8 cellular contexts compared by ENCODE assay signal in the genomic region with DNA sequence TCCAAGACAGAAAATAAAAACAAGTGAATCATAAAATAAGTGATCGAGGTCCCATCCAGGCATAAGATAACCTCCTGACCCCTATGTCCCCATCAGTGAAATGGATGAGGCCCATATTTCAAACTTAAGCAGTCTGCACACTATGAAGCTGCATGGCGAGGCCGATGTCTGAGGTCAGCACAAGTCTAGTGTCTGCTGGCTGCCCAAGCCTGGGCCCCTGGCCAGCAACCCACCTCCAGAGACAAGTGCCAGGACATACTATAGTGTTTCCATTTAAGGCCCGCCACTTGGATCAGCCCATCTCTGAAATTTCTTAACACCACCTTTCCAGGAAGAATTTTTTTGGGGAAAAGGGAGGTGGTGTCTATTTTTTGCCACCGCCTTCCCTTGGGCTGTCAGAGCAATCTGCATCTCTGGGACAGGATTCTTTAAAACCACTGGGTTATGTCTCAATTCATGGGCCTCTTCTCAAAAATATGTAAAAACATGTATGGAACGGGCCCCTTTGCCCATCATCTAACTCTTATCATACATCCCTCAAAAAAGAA. TPM values are rescaled to one million over a fixed set of nuclear protein-coding genes. Genes with fewer than 3 reads are reported as not detected.
DNase-seq lines count a peak whose midpoint lies in the region; ATAC-seq and TF ChIP-seq lines count a peak whose summit lies in the region.

No MANE protein-coding gene starts in this region.

- peaks cover 69% of the 10 kb centered on the region for H3K4me1 Mint-ChIP-seq in activated T-helper 2 cell treated with anti-CD3 and anti-CD28 coated beads, Interferon-gamma antibody, Interleukin-2, Interleukin-4, amounts not matched to agents 10 μg/mL and 5 μg/mL and 100 μg/mL, durations not matched to agents 14 hours and 24 hours and 36 hours (ENCODE audit: low read depth)

- ATAC-seq in heart left ventricle, result peak in 1 of 4 donors; percentile 28
- no peak for ATAC-seq in GM21619 (IDR thresholded peaks at IDR 0.05; ENCODE audit: unreplicated experiment)

- H3K9me3 Mint-ChIP-seq in activated T-helper 2 cell treated with anti-CD3 and anti-CD28 coated beads, Interferon-gamma antibody, Interleukin-2, Interleukin-4, amounts not matched to agents 10 μg/mL and 5 μg/mL and 100 μg/mL, durations not matched to agents 14 hours and 24 hours and 36 hours, result no peaks in the 10 kb centered on the region

- peak overlapping the region; percentile 71 to 100 (median 94) for H3K27ac ChIP-seq in heart left ventricle

- TF ChIP-seq CTCF in heart left ventricle (IDR thresholded peaks at IDR 0.05) (no peak), retinal pigment epithelial cell (conservative IDR thresholded peaks at IDR 0.05; ENCODE audit: low read depth, low read length) (no peak)

- H3K4me3 Mint-ChIP-seq in activated T-helper 2 cell treated with anti-CD3 and anti-CD28 coated beads, Interferon-gamma antibody, Interleukin-2, Interleukin-4, amounts not matched to agents 10 μg/mL and 5 μg/mL and 100 μg/mL, durations not matched to agents 14 hours and 24 hours and 36 hours (ENCODE audit: low read depth), result peak overlapping the region; percentile 85

- H3K36me3 ChIP-seq in H7 (replicated peaks; ENCODE audit: control insufficient read depth, insufficient read depth, low read length), result no peaks in the 10 kb centered on the region
- H3K36me3 ChIP-seq in heart left ventricle, result no peaks in the 10 kb centered on the region

- no peaks in the 10 kb centered on the region for H3K27me3 Mint-ChIP-seq in activated T-helper 2 cell treated with anti-CD3 and anti-CD28 coated beads, Interferon-gamma antibody, Interleukin-2, Interleukin-4, amounts not matched to agents 10 μg/mL and 5 μg/mL and 100 μg/mL, durations not matched to agents 14 hours and 24 hours and 36 hours (ENCODE audit: low read depth)

- peak overlapping the region; percentile 86 for H3K27ac Mint-ChIP-seq in activated T-helper 2 cell treated with anti-CD3 and anti-CD28 coated beads, Interferon-gamma antibody, Interleukin-2, Interleukin-4, amounts not matched to agents 10 μg/mL and 5 μg/mL and 100 μg/mL, durations not matched to agents 14 hours and 24 hours and 36 hours

- H3K4me1 ChIP-seq in heart left ventricle, result peaks cover 0 to 54% (median 29%) of the 10 kb centered on the region in 12 donors

- no peaks in the 10 kb centered on the region for H3K9me3 ChIP-seq in heart left ventricle

- 50 to 56% (median 55%) methylated on average over 6 of the region's 6 CpGs for WGBS in heart left ventricle, 4 donors

- TF ChIP-seq POLR2A in heart left ventricle (IDR thresholded peaks at IDR 0.05), result no peak

- no peaks in the 10 kb centered on the region for H3K27me3 ChIP-seq in H7 (ENCODE audit: control insufficient read depth, insufficient read depth, low read length)
- H3K27me3 ChIP-seq in heart left ventricle, result no peaks in the 10 kb centered on the region

- DNase-seq in H7 (no peak), heart left ventricle (peak in 4 of 5 donors; percentile 24 to 55 (median 45)), retinal pigment epithelial cell (ENCODE audit: low read depth) (no peak), HCEC 1CT (no peak), hypothalamus (lab: John Stamatoyannopoulos, UW) (no peak), midbrain (lab: John Stamatoyannopoulos, UW) (no peak)
- DNase-seq in activated T-helper 2 cell treated with anti-CD3 and anti-CD28 coated beads, Interferon-gamma antibody, Interleukin-2, Interleukin-4, amounts not matched to agents 10 μg/mL and 5 μg/mL and 100 μg/mL, durations not matched to agents 14 hours and 24 hours and 36 hours (ENCODE audit: low spot score), result no peak

- intact Hi-C loops in activated T-helper 2 cell treated with anti-CD3 and anti-CD28 coated beads, Interferon-gamma antibody, Interleukin-2, Interleukin-4, amounts not matched to agents 10 μg/mL and 5 μg/mL and 100 μg/mL, durations not matched to agents 14 hours and 24 hours and 36 hours (cut with micrococcal nuclease), result loop anchor here (10.0 kb wide), 1 partner anchor 250 kb away; the partner anchor contains the start of gene ACVR1C
- intact Hi-C loops in heart left ventricle (cut with DNase I), result loop anchor here in 8 of 10 donors (2.0 to 10.0 kb wide), 6 partner anchors 34 to 580 kb away; partner anchors contain the start of genes CCDC148 (in 1 of the 8) and PKP4 (in 1 of the 8)

- peaks cover 37% of the 10 kb centered on the region for H3K36me3 Mint-ChIP-seq in activated T-helper 2 cell treated with anti-CD3 and anti-CD28 coated beads, Interferon-gamma antibody, Interleukin-2, Interleukin-4, amounts not matched to agents 10 μg/mL and 5 μg/mL and 100 μg/mL, durations not matched to agents 14 hours and 24 hours and 36 hours (ENCODE audit: low read depth)

- H3K4me3 ChIP-seq in H7 (ENCODE audit: insufficient read depth, low read depth, low read length) (peak overlapping the region; percentile 83), heart left ventricle (peak overlapping the region in 11 of 12 donors; percentile 9 to 97 (median 83)), retinal pigment epithelial cell (ENCODE audit: low read length) (peak overlapping the region; percentile 82)

RNA-seq across cellular contexts. Expression of gene ACVR1, which starts 1.8 kb away (rescaled TPM):
- 7.3 and 8.9 TPM in 2 replicates for total RNA-seq in H7 (2014; rRNA removed; shearing (Covaris generic))
- total RNA-seq in activated T-helper 2 cell treated with anti-CD3 and anti-CD28 coated beads, Interferon-gamma antibody, Interleukin-2, Interleukin-4, amounts not matched to agents 10 μg/mL and 5 μg/mL and 100 μg/mL, durations not matched to agents 14 hours and 24 hours and 36 hours, result 26.7 and 27.1 TPM in 2 replicates
- total RNA-seq in heart left ventricle, result 10 to 100 TPM; 15.3 to 37.6 (median 23.9) TPM
- 10 to 100 TPM in 1 of 2 donors, 1 to 10 TPM in 1; 5.6 to 26.3 TPM for polyA plus RNA-seq in heart left ventricle

Comparison
In these comparisons a context has a peak if more than half of its experiments do, and no peak if none do; other contexts are left out.
1. DNase-seq: peak in heart left ventricle (4 of 5); none in H7 (single experiment), activated T-helper 2 cell treated with anti-CD3 and anti-CD28 coated beads, Interferon-gamma antibody, Interleukin-2, Interleukin-4, amounts not matched to agents 10 μg/mL and 5 μg/mL and 100 μg/mL, durations not matched to agents 14 hours and 24 hours and 36 hours (single experiment), retinal pigment epithelial cell (single experiment), HCEC 1CT (single experiment), hypothalamus (0 of 51) and midbrain (single experiment).
2. Peak in every context shown above with its lines, with median percentiles within 50 percentile points of each other: H3K4me3 ChIP-seq.